8 cellular contexts compared by ENCODE assay signal in the genomic region with DNA sequence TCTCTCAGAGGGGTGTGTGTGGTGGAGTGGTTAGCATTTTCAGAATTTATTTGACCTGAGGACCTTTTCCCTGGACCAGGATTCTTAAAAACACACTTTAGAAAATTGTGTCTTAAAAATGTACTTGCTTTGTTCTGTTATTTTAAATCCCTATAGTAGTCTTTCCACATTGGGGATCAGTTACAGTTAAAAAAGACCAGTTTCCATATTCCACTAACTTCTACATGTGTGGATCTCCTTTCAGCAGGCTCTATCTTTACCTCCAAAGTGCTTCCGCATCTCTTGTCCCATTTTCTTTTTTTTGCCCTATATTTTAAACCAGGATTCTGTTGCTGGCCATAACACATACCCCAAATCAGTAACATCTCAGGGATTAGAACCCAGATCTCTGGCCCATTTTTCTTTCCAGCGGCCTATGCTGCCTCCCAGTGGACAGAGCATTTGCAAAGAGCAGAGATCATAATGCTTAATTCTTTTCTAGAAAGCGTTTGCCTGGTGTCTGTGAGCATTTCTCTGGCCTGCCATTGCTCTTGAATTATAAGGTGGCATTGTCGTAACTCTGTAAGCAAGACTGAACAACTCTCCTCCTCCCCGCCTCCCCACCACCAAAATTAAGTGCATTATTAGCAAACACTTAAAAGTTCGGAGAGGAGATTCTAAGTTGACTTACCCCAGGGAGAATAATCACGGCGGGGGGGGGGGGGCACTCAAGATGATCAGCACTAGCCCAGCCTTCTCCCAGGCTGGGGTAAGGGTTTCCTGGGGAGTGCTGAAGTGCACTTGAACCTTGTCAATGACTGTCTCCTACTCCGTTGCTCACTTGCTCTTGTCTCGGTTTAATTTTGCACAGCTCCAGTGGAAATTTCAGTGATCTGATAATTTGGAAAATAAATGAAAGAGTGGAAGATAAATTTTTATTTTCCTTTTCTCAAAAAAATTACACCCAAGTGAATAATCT. TPM values are rescaled to one million over a fixed set of nuclear protein-coding genes. Genes with fewer than 3 reads are reported as not detected.
A peak's percentile ranks its signal among the peaks of the same experiment; 100 is the strongest.
DNase-seq lines count a peak whose midpoint lies in the region; ATAC-seq, FAIRE-seq and TF ChIP-seq lines count a peak whose summit lies in the region.

No MANE protein-coding gene starts in this region.

- H3K27ac ChIP-seq in cardiac muscle cell, result peak overlapping the region; percentile 58

- H3K4me1 ChIP-seq in cardiac muscle cell (ENCODE audit: low read depth), result peaks cover 56% of the 10 kb centered on the region

- ATAC-seq in Right ventricle myocardium superior (ENCODE audit: poor library complexity), result no peak
- ATAC-seq in HG02981 (IDR thresholded peaks at IDR 0.05; ENCODE audit: unreplicated experiment), result no peak

- no peaks in the 10 kb centered on the region for H3K36me3 ChIP-seq in cardiac muscle cell

- TF ChIP-seq CTCF in cardiac muscle cell (IDR thresholded peaks at IDR 0.05; ENCODE audit: low read depth, low read length), result peak; percentile 49

- DNase-seq in cardiac muscle cell (ENCODE audit: low read depth in 1 of 2, low spot score in 1 of 2) (peak; percentile 34 to 48), Right ventricle myocardium superior (no peak), RCC 7860 (ENCODE audit: low spot score) (peak; percentile 15), glomerular visceral epithelial cell (ENCODE audit: extremely low spot score) (peak; percentile 14), urothelium cell line (ENCODE audit: low spot score) (peak; percentile 21), inferior parietal cortex (ENCODE audit: extremely low spot score) (no peak), SHP77 treated with DMSO at 0.1 percent for 48 hours (lab: John Stamatoyannopoulos, UW) (no peak)

- H3K27me3 ChIP-seq in cardiac muscle cell, result no peaks in the 10 kb centered on the region

- no peaks in the 10 kb centered on the region for H3K9me3 ChIP-seq in cardiac muscle cell (ENCODE audit: low read depth)

- FAIRE-seq in RCC 7860 (lab: Jason Lieb, UNC) (no peak), urothelium cell line (lab: Jason Lieb, UNC) (no peak)

- intact Hi-C loops in Right ventricle myocardium superior (cut with DNase I), result loop anchor here (10.0 kb wide), 1 partner anchor 53 kb away; no protein-coding TSS in a partner anchor

- no peak overlapping the region for H3K4me3 ChIP-seq in cardiac muscle cell

RNA-seq across cellular contexts. Expression of gene PBX1, which starts 58.9 kb away (rescaled TPM):
- 147 and 182 TPM in 2 replicates for total RNA-seq in cardiac muscle cell
- 43.5 and 54.5 TPM in 2 replicates for polyA plus RNA-seq in cardiac muscle cell
- 69.1 TPM for total RNA-seq in Right ventricle myocardium superior

Comparison
In these comparisons a context has a peak if more than half of its experiments do, and no peak if none do; other contexts are left out.
1. DNase-seq: peak in cardiac muscle cell (2 of 2), RCC 7860 (single experiment), glomerular visceral epithelial cell (single experiment) and urothelium cell line (single experiment); none in Right ventricle myocardium superior (single experiment), inferior parietal cortex (single experiment) and SHP77 treated with DMSO at 0.1 percent for 48 hours (single experiment).